ENCODE assay signal across 1 cellular context in genomic region chr14:67221248-67221981, GRCh38.
TF ChIP-seq lines count a peak whose summit lies in the region.

No MANE protein-coding gene starts in this region.

TF ChIP-seq in GM23338, 12 proteins besides CTCF, POLR2A, EP300 and RAD21 (continued from another document):
- TF ChIP-seq ZNF462 (CRISPR knock-in tag; IDR thresholded peaks at IDR 0.05), result no peak
- no peak for TF ChIP-seq ZNF114 (CRISPR knock-in tag; IDR thresholded peaks at IDR 0.05)
- TF ChIP-seq EZH2 (IDR thresholded peaks at IDR 0.05; ENCODE audit: low read depth, unreplicated experiment), result no peak
- TF ChIP-seq STAT1 (IDR thresholded peaks at IDR 0.05; ENCODE audit: unreplicated experiment), result no peak
